Comparison of ENCODE assay signal across 35 cellular contexts in genomic region chr6:10945845-10946244, GRCh38. TPM values are rescaled to one million over a fixed set of nuclear protein-coding genes. Genes with fewer than 3 reads are reported as not detected.
"Had no signal": no experiment of that assay in that cellular context is flagged by ENCODE, and none has a peak within 500 bp of the region (broad histone marks: within the 10 kb centered on the region; RNA-seq: fewer than 3 reads in every experiment).

No MANE protein-coding gene starts in this region.

- H3K9me3 ChIP-seq: adrenal gland, body of pancreas, breast epithelium had no signal

- H3K36me3 ChIP-seq: adrenal gland, ascending aorta, brain microvascular endothelial cell, breast epithelium, cardiac muscle cell had no signal

- H3K27ac ChIP-seq: adrenal gland, ascending aorta, body of pancreas, brain microvascular endothelial cell, breast epithelium, cardiac muscle cell had no signal

- H3K4me1 ChIP-seq: adrenal gland, ascending aorta, body of pancreas, breast epithelium had no signal

- FAIRE-seq: astrocyte, bronchial epithelial cell had no signal

- ATAC-seq: activated naive CD4-positive, alpha-beta T cell treated with anti-CD3 and anti-CD28 coated beads, Interleukin-2, amount 50 U/mL, for 72 hours; activated naive CD8-positive, alpha-beta T cell treated with anti-CD3 and anti-CD28 coated beads, Interleukin-2, amount 50 U/mL, for 24 hours; activated T-cell treated with anti-CD3 and anti-CD28 coated beads, Interleukin-2, amount 50 U/mL, for 4 hours; activated T-cell treated with anti-CD3 and anti-CD28 coated beads, Interleukin-2, amount 50 U/mL, for 72 hours; activated T-helper 17 cell treated with anti-CD3 and anti-CD28 coated beads, Interleukin-2, amount 50 U/mL, for 72 hours; body of pancreas had no signal

- H3K4me3 ChIP-seq: adrenal gland, ascending aorta, body of pancreas, breast epithelium, cardiac muscle cell had no signal

- DNase-seq: activated effector memory CD4-positive, alpha-beta T cell treated with anti-CD3 and anti-CD28 coated beads, Interleukin-2, amount 50 U/mL, for 16 hours; activated effector memory CD4-positive, alpha-beta T cell treated with Interleukin-2 at 50 U/mL for 16 hours; activated gamma-delta T cell; activated gamma-delta T cell treated with Interleukin-2 at 50 U/mL for 16 hours; activated naive CD4-positive, alpha-beta T cell; activated naive CD4-positive, alpha-beta T cell treated with anti-CD3 and anti-CD28 coated beads for 36 hours; activated naive CD4-positive, alpha-beta T cell treated with anti-CD3 and anti-CD28 coated beads, Interleukin-2, amount 10 ng/mL, durations not matched to agents 7 days and 5 days; activated naive CD4-positive, alpha-beta T cell treated with anti-CD3 and anti-CD28 coated beads, Interleukin-2, amount 50 U/mL, for 16 hours; activated naive CD4-positive, alpha-beta T cell treated with Interleukin-2 at 50 U/mL for 16 hours; activated naive CD8-positive, alpha-beta T cell treated with anti-CD3 and anti-CD28 coated beads for 36 hours; activated naive CD8-positive, alpha-beta T cell treated with anti-CD3 and anti-CD28 coated beads, Interleukin-2, amount 10 ng/mL, durations not matched to agents 7 days and 5 days; activated naive CD8-positive, alpha-beta T cell treated with anti-CD3 and anti-CD28 coated beads, Interleukin-2, amount 50 U/mL, for 24 hours; activated T-cell treated with anti-CD3 and anti-CD28 coated beads, Interleukin-2, amount 50 U/mL, for 1 hour; activated T-cell treated with anti-CD3 and anti-CD28 coated beads, Interleukin-2, amount 50 U/mL, for 24 hours; activated T-cell treated with anti-CD3 and anti-CD28 coated beads, Interleukin-2, amount 50 U/mL, for 4 hours; activated T-cell treated with anti-CD3 and anti-CD28 coated beads, Interleukin-2, amount 50 U/mL, for 48 hours; activated T-cell treated with anti-CD3 and anti-CD28 coated beads, Interleukin-2, amount 50 U/mL, for 72 hours; adrenal gland; amniotic stem cell; amygdala; anterior cingulate cortex; aorta; body of pancreas; brain microvascular endothelial cell; caudate nucleus; central memory CD4-positive, alpha-beta T cell; cerebellar nuclear complex had no signal

- H3K27me3 ChIP-seq: adrenal gland, ascending aorta, body of pancreas, brain microvascular endothelial cell, breast epithelium, cardiac muscle cell had no signal

RNA-seq across cellular contexts. Expression of gene SYCP2L, which starts 59.0 kb away (rescaled TPM):
- total RNA-seq: activated naive CD4-positive, alpha-beta T cell treated with anti-CD3 and anti-CD28 coated beads for 36 hours; activated naive CD8-positive, alpha-beta T cell treated with anti-CD3 and anti-CD28 coated beads for 36 hours; activated T-helper 1 cell treated with anti-CD3 and anti-CD28 coated beads, Interleukin-12 subunit alpha, Interleukin-12 subunit beta, Interleukin-2, Interleukin-4 antibody, amounts not matched to agents 30 ng/mL and 10 ng/mL and 1 ng/mL, durations not matched to agents 14 hours and 24 hours and 36 hours had no signal
